Comparison of ENCODE assay signal across 11 cellular contexts in the genomic region with DNA sequence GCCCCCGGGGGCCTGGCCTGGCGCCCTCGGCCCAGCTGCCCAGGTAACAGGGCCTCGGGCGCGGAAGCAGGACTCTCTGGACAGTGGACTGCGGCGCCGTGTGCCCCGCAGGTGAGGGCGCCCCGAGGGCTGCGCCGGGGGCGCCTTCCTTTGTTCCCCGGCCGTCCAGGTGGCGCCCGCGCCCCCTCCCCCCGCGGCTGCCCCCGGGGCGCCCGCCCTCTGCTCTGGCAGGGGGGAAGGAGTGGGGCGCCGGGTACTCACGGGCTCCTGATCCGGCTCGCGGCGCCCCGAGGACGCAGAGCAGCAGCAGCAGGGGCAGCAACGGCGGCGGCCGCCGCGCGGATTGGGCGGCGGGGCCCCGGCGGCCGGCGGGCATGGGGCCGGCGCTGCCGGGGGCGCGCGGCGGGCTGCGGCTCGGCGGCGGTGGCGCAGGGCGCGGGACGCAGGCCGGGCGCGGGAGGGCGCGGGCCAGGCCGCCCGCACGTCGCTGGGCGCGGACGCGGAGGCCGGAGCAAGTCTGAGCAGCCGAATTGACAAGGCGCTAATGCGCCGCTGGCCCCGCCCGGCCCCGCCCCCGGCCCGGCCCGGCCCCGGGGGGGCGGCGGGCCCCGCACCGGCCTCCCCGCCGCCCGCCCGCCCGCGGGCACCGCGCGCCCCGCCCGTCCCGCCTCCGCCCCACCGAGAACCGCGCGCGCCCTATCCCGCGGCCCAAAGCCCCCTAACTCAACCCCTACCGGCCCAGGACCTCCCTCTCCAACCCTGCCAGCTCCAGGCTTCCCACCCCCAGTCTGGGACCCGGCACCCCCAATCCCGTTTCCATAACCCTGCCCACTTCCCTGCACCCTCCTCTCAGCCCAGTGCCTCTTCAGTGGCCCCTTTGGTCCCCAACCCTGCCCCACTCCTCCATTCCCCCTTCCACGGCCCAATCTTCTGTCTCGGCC. TPM values are rescaled to one million over a fixed set of nuclear protein-coding genes. Genes with fewer than 3 reads are reported as not detected.
DNase-seq lines count a peak whose midpoint lies in the region; ATAC-seq, FAIRE-seq and TF ChIP-seq lines count a peak whose summit lies in the region.
"Had no signal": no experiment of that assay in that cellular context is flagged by ENCODE, and none has a peak within 500 bp of the region (broad histone marks: within the 10 kb centered on the region; RNA-seq: fewer than 3 reads in every experiment).

A gene with protein sequence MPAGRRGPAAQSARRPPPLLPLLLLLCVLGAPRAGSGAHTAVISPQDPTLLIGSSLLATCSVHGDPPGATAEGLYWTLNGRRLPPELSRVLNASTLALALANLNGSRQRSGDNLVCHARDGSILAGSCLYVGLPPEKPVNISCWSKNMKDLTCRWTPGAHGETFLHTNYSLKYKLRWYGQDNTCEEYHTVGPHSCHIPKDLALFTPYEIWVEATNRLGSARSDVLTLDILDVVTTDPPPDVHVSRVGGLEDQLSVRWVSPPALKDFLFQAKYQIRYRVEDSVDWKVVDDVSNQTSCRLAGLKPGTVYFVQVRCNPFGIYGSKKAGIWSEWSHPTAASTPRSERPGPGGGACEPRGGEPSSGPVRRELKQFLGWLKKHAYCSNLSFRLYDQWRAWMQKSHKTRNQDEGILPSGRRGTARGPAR (minus strand): TSS at position 519 of the 941 bp plus-strand sequence. CDS start 143 bp downstream, at position 376.

- ATAC-seq in GM23338 (no peak), GM21360 (IDR thresholded peaks at IDR 0.05; ENCODE audit: unreplicated experiment) (no peak)

- H3K4me2 ChIP-seq in GM23338 (peak within 1 kb of the TSS; percentile 96), astrocyte (ENCODE audit: low read length) (peak within 1 kb of the TSS; percentile 59), hepatocyte (peak within 1 kb of the TSS; percentile 71), smooth muscle cell (peak within 1 kb of the TSS; percentile 91)

- H3K27me3 ChIP-seq in GM23338 (ENCODE audit: insufficient read depth) (peaks cover 96% of the 10 kb centered on the region), astrocyte (ENCODE audit: insufficient read depth, low read length) (peaks cover 53% of the 10 kb centered on the region), hepatocyte (peaks cover 89% of the 10 kb centered on the region), smooth muscle cell (ENCODE audit: low read depth) (peaks cover 62% of the 10 kb centered on the region)

- H3K9me3 Mint-ChIP-seq in GM23338 (no peaks in the 10 kb centered on the region; the same call in 2 of the 3 replicates), astrocyte (ENCODE audit: unreplicated experiment) (no peaks in the 10 kb centered on the region)

- H3K79me2 ChIP-seq in GM23338 (replicated peaks; ENCODE audit: insufficient read depth) (no peaks in the 10 kb centered on the region), astrocyte (ENCODE audit: insufficient read depth, low read length) (no peaks in the 10 kb centered on the region), hepatocyte (no peaks in the 10 kb centered on the region), smooth muscle cell (ENCODE audit: low read depth) (peaks cover 27% of the 10 kb centered on the region)

- no peak for FAIRE-seq in astrocyte (lab: Jason Lieb, UNC)

- H3K27ac Mint-ChIP-seq in GM23338 = no peak within 1 kb of the TSS
- no peak within 1 kb of the TSS for H3K27ac Mint-ChIP-seq in astrocyte (ENCODE audit: unreplicated experiment)

- H3K4me1 ChIP-seq in GM23338 (ENCODE audit: insufficient read depth) = peaks cover 53% of the 10 kb centered on the region
- H3K4me1 ChIP-seq in astrocyte (ENCODE audit: insufficient read depth, low read length) = peaks cover 9% of the 10 kb centered on the region
- peaks cover 33% of the 10 kb centered on the region for H3K4me1 ChIP-seq in hepatocyte (ENCODE audit: insufficient read depth)
- peaks cover 40% of the 10 kb centered on the region for H3K4me1 ChIP-seq in smooth muscle cell (ENCODE audit: low read depth)

- H4K20me1 ChIP-seq in GM23338 (replicated peaks; ENCODE audit: insufficient read depth) (0 out of 2 replicates have a peak, but pooled peaks cover 7% of the 10 kb centered on the region), astrocyte (ENCODE audit: insufficient read depth, low read length) (peaks cover 14% of the 10 kb centered on the region), hepatocyte (ENCODE audit: insufficient read depth, poor library complexity, severe bottlenecking) (no peaks in the 10 kb centered on the region), smooth muscle cell (ENCODE audit: low read depth) (peaks cover 36% of the 10 kb centered on the region)

- peak within 1 kb of the TSS; percentile 67 for H3K4me3 Mint-ChIP-seq in GM23338
- peak within 1 kb of the TSS; percentile 62 for H3K4me3 Mint-ChIP-seq in astrocyte (ENCODE audit: unreplicated experiment)

- H3K4me3 ChIP-seq in GM23338 (peak within 1 kb of the TSS; percentile 57), astrocyte (ENCODE audit: insufficient read depth, low read depth, low read length) (no peak within 1 kb of the TSS), hepatocyte (no peak within 1 kb of the TSS), smooth muscle cell (peak within 1 kb of the TSS; percentile 57)
- H3K4me3 ChIP-seq: cardiac muscle cell had no signal

- peaks cover 37% of the 10 kb centered on the region for H3F3A ChIP-seq in GM23338 (replicated peaks; ENCODE audit: low read depth)
- peaks cover 12% of the 10 kb centered on the region for H3F3A ChIP-seq in smooth muscle cell (ENCODE audit: low read depth)

- DNase-seq in GM23338 (ENCODE audit: low spot score) (peak; percentile 46), astrocyte (ENCODE audit: low read depth) (no peak), hepatocyte (ENCODE audit: low spot score) (no peak), smooth muscle cell (lab: John Stamatoyannopoulos, UW; ENCODE audit: unreplicated experiment) (no peak), nucleus accumbens (lab: John Stamatoyannopoulos, UW) (no peak), NCI-H510A (lab: John Stamatoyannopoulos, UW) (no peak), EL (no peak)
- DNase-seq: stimulated activated CD4-positive, alpha-beta T cell treated with anti-CD3 and anti-CD28 coated beads, Interleukin-4, amount 100 ng/mL, for 24 hours had no signal

- H3K9me3 ChIP-seq in astrocyte (ENCODE audit: insufficient read depth, low read depth, low read length) (no peaks in the 10 kb centered on the region), hepatocyte (ENCODE audit: low read depth) (no peaks in the 10 kb centered on the region), smooth muscle cell (replicated peaks; ENCODE audit: low read depth) (no peaks in the 10 kb centered on the region)

- H3K36me3 ChIP-seq in GM23338 (ENCODE audit: insufficient read depth) (no peaks in the 10 kb centered on the region), astrocyte (ENCODE audit: insufficient read depth, low read length) (no peaks in the 10 kb centered on the region), hepatocyte (replicated peaks; ENCODE audit: insufficient read depth, low read depth) (no peaks in the 10 kb centered on the region), smooth muscle cell (ENCODE audit: low read depth) (no peaks in the 10 kb centered on the region)
- H3K36me3 ChIP-seq: cardiac muscle cell had no signal

- WGBS in hepatocyte (ENCODE audit: low lambda C conversion rate, missing lambda C conversion rate) = 2% methylated on average over 23 of the region's 116 CpGs
- 5% methylated on average over 12 of the region's 116 CpGs for WGBS in smooth muscle cell (ENCODE audit: low lambda C conversion rate)

- H3K27ac ChIP-seq in GM23338 (ENCODE audit: low read depth) (no peak within 1 kb of the TSS), astrocyte (ENCODE audit: low read depth, low read length) (no peak within 1 kb of the TSS), hepatocyte (no peak within 1 kb of the TSS), smooth muscle cell (ENCODE audit: low read depth) (no peak within 1 kb of the TSS)
- H3K27ac ChIP-seq: cardiac muscle cell, VCaP had no signal

- peaks cover 46% of the 10 kb centered on the region for H3K4me1 Mint-ChIP-seq in GM23338
- peaks cover 9% of the 10 kb centered on the region for H3K4me1 Mint-ChIP-seq in astrocyte (ENCODE audit: low read depth, unreplicated experiment)

- H3K9me2 ChIP-seq in GM23338 (ENCODE audit: insufficient read depth) (no peaks in the 10 kb centered on the region), hepatocyte (replicated peaks; ENCODE audit: insufficient read depth) (no peaks in the 10 kb centered on the region)

- H2AFZ ChIP-seq in GM23338 = no peak within 1 kb of the TSS; the same call in 1 of the 2 replicates
- peak within 1 kb of the TSS; percentile 26 for H2AFZ ChIP-seq in astrocyte (ENCODE audit: low read depth, low read length)
- H2AFZ ChIP-seq in hepatocyte = no peak within 1 kb of the TSS
- H2AFZ ChIP-seq in smooth muscle cell (ENCODE audit: low read depth) = no peak within 1 kb of the TSS

- H3K9ac ChIP-seq in astrocyte (ENCODE audit: low read length) (no peak within 1 kb of the TSS), smooth muscle cell (ENCODE audit: low read depth) (no peak within 1 kb of the TSS)

- TF ChIP-seq CTCF in GM23338 (conservative IDR thresholded peaks at IDR 0.05; ENCODE audit: low read depth in 2 of 2) = no peak
- no peak for TF ChIP-seq CTCF in astrocyte (IDR thresholded peaks at IDR 0.05; ENCODE audit: insufficient read depth, low read depth, low read length)
- no peak for TF ChIP-seq CTCF in hepatocyte (IDR thresholded peaks at IDR 0.05; ENCODE audit: poor library complexity)
- TF ChIP-seq CTCF in smooth muscle cell (IDR thresholded peaks at IDR 0.05; ENCODE audit: borderline replicate concordance, insufficient read depth, poor library complexity, severe bottlenecking) = no peak

- peaks cover 2% of the 10 kb centered on the region; the same call in 1 of the 3 replicates for H3K36me3 Mint-ChIP-seq in GM23338 (ENCODE audit: low read depth)
- peaks cover 3% of the 10 kb centered on the region for H3K36me3 Mint-ChIP-seq in astrocyte (ENCODE audit: low read depth, unreplicated experiment)

- H3K27me3 Mint-ChIP-seq in GM23338 (ENCODE audit: insufficient read depth, low read depth, poor library complexity) (peaks cover 84% of the 10 kb centered on the region), astrocyte (ENCODE audit: low read depth, unreplicated experiment) (peaks cover 58% of the 10 kb centered on the region)

TF ChIP-seq in GM23338, 12 proteins besides CTCF, POLR2A, EP300 and RAD21:
- TF ChIP-seq CREB1 (CRISPR knock-in tag; IDR thresholded peaks at IDR 0.05; ENCODE audit: low read depth) (no peak), EZH2 (IDR thresholded peaks at IDR 0.05; ENCODE audit: low read depth, unreplicated experiment) (peak; percentile 54)

RNA-seq across cellular contexts. Expression of the gene that starts here (rescaled TPM):
- 17.1 and 18.1 TPM in 2 replicates for total RNA-seq in GM23338 (2014; rRNA removed; shearing (Covaris generic))
- polyA plus RNA-seq in GM23338 (2016; fragmentation: Nextera tagmentation; extraction: Ambion mirVana) (19.7 and 22.9 TPM in 2 replicates), hepatocyte (28.4 and 42.2 TPM in 2 replicates), smooth muscle cell (715 and 1,048 TPM in 2 replicates)
- total RNA-seq in astrocyte (18.5 and 53.1 TPM in 2 replicates), hepatocyte (8.6 and 13.9 TPM in 2 replicates), smooth muscle cell (196 and 221 TPM in 2 replicates)

Comparison
In these comparisons a context has a peak if more than half of its experiments do, and no peak if none do; other contexts are left out.
1. RNA of the gene that starts here (polyA plus RNA-seq): 715 to 1,048 TPM in smooth muscle cell; 28.4 to 42.2 TPM in hepatocyte and 19.7 to 22.9 TPM in GM23338; every median in the first group is over 10 times any median in the second.
2. H3K4me3 ChIP-seq: peak in GM23338 (single experiment) and smooth muscle cell (single experiment); none in astrocyte (single experiment) and hepatocyte (single experiment).
3. Peak in every context shown above with its lines, with median percentiles within 50 percentile points of each other: H3K4me2 ChIP-seq.